8 cellular contexts compared by ENCODE assay signal in the genomic region with DNA sequence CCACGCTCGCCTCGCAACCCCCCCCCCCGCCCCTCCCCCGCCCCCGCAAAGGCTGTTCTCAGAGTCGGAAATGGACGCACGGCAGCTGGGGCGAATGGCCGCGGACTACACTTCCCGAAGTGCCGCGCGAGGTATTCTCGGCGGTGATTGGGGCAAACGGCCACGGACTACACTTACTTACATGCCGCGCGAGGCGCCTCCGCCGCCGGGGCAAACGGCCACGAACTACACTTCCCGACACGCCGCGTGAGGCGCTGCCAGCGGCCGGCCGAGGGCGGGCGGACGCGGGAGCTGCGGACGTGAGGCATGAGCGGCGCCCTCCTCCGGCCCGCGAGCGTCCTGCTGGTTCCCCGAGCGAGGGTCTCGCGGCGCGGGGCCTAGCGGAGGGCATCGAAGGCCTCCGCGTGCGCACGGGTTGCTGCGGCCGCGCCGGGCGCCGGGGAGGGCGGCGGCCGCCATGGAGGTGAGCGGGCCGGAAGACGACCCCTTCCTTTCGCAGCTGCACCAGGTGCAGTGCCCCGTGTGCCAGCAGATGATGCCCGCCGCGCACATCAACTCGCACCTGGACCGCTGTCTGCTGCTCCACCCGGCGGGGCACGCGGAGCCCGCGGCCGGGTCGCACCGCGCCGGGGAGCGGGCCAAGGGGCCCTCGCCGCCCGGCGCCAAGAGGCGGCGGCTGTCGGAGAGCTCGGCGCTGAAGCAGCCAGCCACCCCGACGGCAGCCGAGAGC. TPM values are rescaled to one million over a fixed set of nuclear protein-coding genes. Genes with fewer than 3 reads are reported as not detected.
A peak's percentile ranks its signal among the peaks of the same experiment; 100 is the strongest.
DNase-seq lines count a peak whose midpoint lies in the region; ATAC-seq and TF ChIP-seq lines count a peak whose summit lies in the region.

A gene (plus strand): TSS at position 228 of the 730 bp plus-strand sequence. CDS start 230 bp downstream, at position 458.

- TF ChIP-seq CTCF in LNCaP clone FGC (IDR thresholded peaks at IDR 0.05; ENCODE audit: control insufficient read depth, extremely low read depth, insufficient read depth), result peak; percentile 72
- TF ChIP-seq CTCF in RWPE1 (conservative IDR thresholded peaks at IDR 0.05; ENCODE audit: low read depth), result peak; percentile 78

- intact Hi-C loops in activated T-helper 2 cell treated with anti-CD3 and anti-CD28 coated beads, Interferon-gamma antibody, Interleukin-2, Interleukin-4, amounts not matched to agents 10 μg/mL and 5 μg/mL and 100 μg/mL, durations not matched to agents 14 hours and 24 hours and 36 hours (cut with micrococcal nuclease), result loop anchor here (1.0 to 10.0 kb wide), 8 partner anchors 76 to 1249 kb away; a partner anchor contains a TSS

- peak within 1 kb of the TSS; percentile 85 for H3K4me3 ChIP-seq in LNCaP clone FGC (ENCODE audit: low read depth, low read length)

- ATAC-seq in natural killer cell treated with Interleukin-12 subunit alpha and Interleukin-12 subunit beta and Interleukin-15 and Interleukin-18, amount 100 ng/mL, for 72 hours, result peak; percentile 96 to 97
- peak; percentile 94 for ATAC-seq in stimulated activated naive CD8-positive, alpha-beta T cell treated with anti-CD3 and anti-CD28 coated beads, Interleukin-15, Interleukin-2, amounts not matched to agents 100 U/mL and 50 U/mL, for 24 hours

- POLR2A ChIA-PET in RWPE1 (lab: Yijun Ruan, JAX; ENCODE audit: low non-redundant PET), result interaction anchor here (0.6 to 0.8 kb wide), 3 partner anchors 111 to 381 kb away, joined by 3 to 4 read pairs (median 4); no protein-coding TSS in a partner anchor

- H3K9me3 Mint-ChIP-seq in activated T-helper 2 cell treated with anti-CD3 and anti-CD28 coated beads, Interferon-gamma antibody, Interleukin-2, Interleukin-4, amounts not matched to agents 10 μg/mL and 5 μg/mL and 100 μg/mL, durations not matched to agents 14 hours and 24 hours and 36 hours, result no peaks in the 10 kb centered on the region
- no peaks in the 10 kb centered on the region for H3K9me3 Mint-ChIP-seq in natural killer cell treated with Interleukin-12 subunit alpha and Interleukin-12 subunit beta and Interleukin-15 and Interleukin-18, amount 100 ng/mL, for 72 hours

- H3K27ac ChIP-seq in RWPE1, result peak within 1 kb of the TSS; percentile 93

- DNase-seq in EH (ENCODE audit: low read depth), result peak; percentile 99
- DNase-seq in H4 (ENCODE audit: low spot score), result peak; percentile 98
- peak; percentile 97 for DNase-seq in LNCaP clone FGC (ENCODE audit: low read depth)
- peak; percentile 96 for DNase-seq in RWPE1 (ENCODE audit: low spot score)
- peak; percentile 96 for DNase-seq in activated T-helper 2 cell treated with anti-CD3 and anti-CD28 coated beads, Interferon-gamma antibody, Interleukin-2, Interleukin-4, amounts not matched to agents 10 μg/mL and 5 μg/mL and 100 μg/mL, durations not matched to agents 14 hours and 24 hours and 36 hours (ENCODE audit: low spot score)
- peak; percentile 98 for DNase-seq in fibroblast of peridontal ligament (ENCODE audit: extremely low read depth)
- peak; percentile 98 for DNase-seq in natural killer cell treated with Interleukin-12 subunit alpha and Interleukin-12 subunit beta and Interleukin-15 and Interleukin-18, amount 100 ng/mL, for 72 hours (ENCODE audit: low spot score)
- peak; percentile 94 for DNase-seq in stimulated activated naive CD8-positive, alpha-beta T cell treated with anti-CD3 and anti-CD28 coated beads, Interleukin-15, Interleukin-2, amounts not matched to agents 100 U/mL and 50 U/mL, for 24 hours

- peaks cover 29% of the 10 kb centered on the region for H3K36me3 Mint-ChIP-seq in activated T-helper 2 cell treated with anti-CD3 and anti-CD28 coated beads, Interferon-gamma antibody, Interleukin-2, Interleukin-4, amounts not matched to agents 10 μg/mL and 5 μg/mL and 100 μg/mL, durations not matched to agents 14 hours and 24 hours and 36 hours (ENCODE audit: low read depth)
- peaks cover 8% of the 10 kb centered on the region for H3K36me3 Mint-ChIP-seq in natural killer cell treated with Interleukin-12 subunit alpha and Interleukin-12 subunit beta and Interleukin-15 and Interleukin-18, amount 100 ng/mL, for 72 hours

- peak within 1 kb of the TSS; percentile 98 for H3K27ac Mint-ChIP-seq in activated T-helper 2 cell treated with anti-CD3 and anti-CD28 coated beads, Interferon-gamma antibody, Interleukin-2, Interleukin-4, amounts not matched to agents 10 μg/mL and 5 μg/mL and 100 μg/mL, durations not matched to agents 14 hours and 24 hours and 36 hours
- peak within 1 kb of the TSS; percentile 97 to 98 for H3K27ac Mint-ChIP-seq in natural killer cell treated with Interleukin-12 subunit alpha and Interleukin-12 subunit beta and Interleukin-15 and Interleukin-18, amount 100 ng/mL, for 72 hours

- H3K27me3 Mint-ChIP-seq in activated T-helper 2 cell treated with anti-CD3 and anti-CD28 coated beads, Interferon-gamma antibody, Interleukin-2, Interleukin-4, amounts not matched to agents 10 μg/mL and 5 μg/mL and 100 μg/mL, durations not matched to agents 14 hours and 24 hours and 36 hours (ENCODE audit: low read depth), result no peaks in the 10 kb centered on the region
- H3K27me3 Mint-ChIP-seq in natural killer cell treated with Interleukin-12 subunit alpha and Interleukin-12 subunit beta and Interleukin-15 and Interleukin-18, amount 100 ng/mL, for 72 hours, result no peaks in the 10 kb centered on the region

- peak within 1 kb of the TSS; percentile 90 for H3K4me3 Mint-ChIP-seq in activated T-helper 2 cell treated with anti-CD3 and anti-CD28 coated beads, Interferon-gamma antibody, Interleukin-2, Interleukin-4, amounts not matched to agents 10 μg/mL and 5 μg/mL and 100 μg/mL, durations not matched to agents 14 hours and 24 hours and 36 hours (ENCODE audit: low read depth)
- peak within 1 kb of the TSS; percentile 93 for H3K4me3 Mint-ChIP-seq in natural killer cell treated with Interleukin-12 subunit alpha and Interleukin-12 subunit beta and Interleukin-15 and Interleukin-18, amount 100 ng/mL, for 72 hours

- peaks cover 47% of the 10 kb centered on the region for H3K4me1 Mint-ChIP-seq in activated T-helper 2 cell treated with anti-CD3 and anti-CD28 coated beads, Interferon-gamma antibody, Interleukin-2, Interleukin-4, amounts not matched to agents 10 μg/mL and 5 μg/mL and 100 μg/mL, durations not matched to agents 14 hours and 24 hours and 36 hours (ENCODE audit: low read depth)
- peaks cover 44 to 48% of the 10 kb centered on the region in 2 donors for H3K4me1 Mint-ChIP-seq in natural killer cell treated with Interleukin-12 subunit alpha and Interleukin-12 subunit beta and Interleukin-15 and Interleukin-18, amount 100 ng/mL, for 72 hours (ENCODE audit: low read depth in 2 of 2)

- CTCF ChIA-PET in RWPE1 (lab: Yijun Ruan, JAX), result interaction anchor here (0.5 to 2.0 kb wide), 7 partner anchors 8 to 1328 kb away, joined by 3 to 8 read pairs (median 4); a partner anchor contains a TSS

RNA-seq across cellular contexts. Expression of the gene that starts here (rescaled TPM):
- 63.4 and 69.0 TPM in 2 replicates for total RNA-seq in H4 (2014; rRNA removed; shearing (Covaris generic))
- 47.2 and 47.8 TPM in 2 replicates for total RNA-seq in activated T-helper 2 cell treated with anti-CD3 and anti-CD28 coated beads, Interferon-gamma antibody, Interleukin-2, Interleukin-4, amounts not matched to agents 10 μg/mL and 5 μg/mL and 100 μg/mL, durations not matched to agents 14 hours and 24 hours and 36 hours
- 10 to 100 TPM; 54.5 to 57.8 TPM for total RNA-seq in natural killer cell treated with Interleukin-12 subunit alpha and Interleukin-12 subunit beta and Interleukin-15 and Interleukin-18, amount 100 ng/mL, for 72 hours

Comparison
In these comparisons a context has a peak if more than half of its experiments do, and no peak if none do; other contexts are left out.
1. Peak in every context shown above with its lines: DNase-seq, ATAC-seq, H3K4me3 ChIP-seq and H3K27ac ChIP-seq.